In genomic region chr18:28281400-28281799, GRCh38 we compare ENCODE assay signal across 21 cellular contexts.
DNase-seq lines count a peak whose midpoint lies in the region; ATAC-seq and TF ChIP-seq lines count a peak whose summit lies in the region.
"Had no signal": no experiment of that assay in that cellular context is flagged by ENCODE, and none has a peak within 500 bp of the region (broad histone marks: within the 10 kb centered on the region; RNA-seq: fewer than 3 reads in every experiment).

No MANE protein-coding gene starts in this region.

- H2AFZ ChIP-seq in PC-3 (ENCODE audit: low read length), result no peak overlapping the region

- no peak overlapping the region for H3K27ac Mint-ChIP-seq in endodermal cell
- no peak overlapping the region for H3K27ac Mint-ChIP-seq in activated CD4-positive, alpha-beta memory T cell treated with anti-CD3 and anti-CD28 coated beads, Interleukin-2, amount 10 ng/mL, durations not matched to agents 7 days and 5 days
- no peak overlapping the region for H3K27ac Mint-ChIP-seq in osteocyte (ENCODE audit: unreplicated experiment)
- H3K27ac Mint-ChIP-seq: CD8-positive, alpha-beta memory T cell; T-cell had no signal

- H3K4me3 ChIP-seq in PC-3 (ENCODE audit: low read length) (no peak overlapping the region), endodermal cell (ENCODE audit: low read length) (no peak overlapping the region)
- H3K4me3 ChIP-seq: A549; BLaER1 treated with 17β-estradiol and CSF1 and Interleukin-3, amounts not matched to agents 10 nM and 100 nM had no signal

- no peaks in the 10 kb centered on the region for H3K9me3 ChIP-seq in PC-3 (ENCODE audit: low read length)
- peaks cover 12% of the 10 kb centered on the region for H3K9me3 ChIP-seq in endodermal cell (ENCODE audit: control insufficient read depth, low read length)
- H3K9me3 ChIP-seq: A549; BLaER1 treated with 17β-estradiol and CSF1 and Interleukin-3, amounts not matched to agents 10 nM and 100 nM had no signal

- H3K9me2 ChIP-seq in PC-3 (replicated peaks; ENCODE audit: low read length), result no peaks in the 10 kb centered on the region

- H4K20me1 ChIP-seq in PC-3 (ENCODE audit: low read length), result no peaks in the 10 kb centered on the region
- H4K20me1 ChIP-seq: BLaER1 treated with 17β-estradiol and CSF1 and Interleukin-3, amounts not matched to agents 10 nM and 100 nM had no signal

- TF ChIP-seq CTCF in PC-3 (conservative IDR thresholded peaks at IDR 0.05; ENCODE audit: low read depth, low read length) (no peak), endodermal cell (conservative IDR thresholded peaks at IDR 0.05) (no peak), osteocyte (IDR thresholded peaks at IDR 0.05) (no peak)

- intact Hi-C loops in PC-3 (cut with micrococcal nuclease), result no loop called here

- peaks cover 12% of the 10 kb centered on the region for H3K9me3 Mint-ChIP-seq in endodermal cell
- H3K9me3 Mint-ChIP-seq in activated CD4-positive, alpha-beta memory T cell treated with anti-CD3 and anti-CD28 coated beads, Interleukin-2, amount 10 ng/mL, durations not matched to agents 7 days and 5 days, result peaks cover 2% of the 10 kb centered on the region
- H3K9me3 Mint-ChIP-seq in osteocyte (ENCODE audit: unreplicated experiment), result peaks cover 8% of the 10 kb centered on the region

- H3K27ac ChIP-seq in PC-3 (ENCODE audit: low read length) (no peak overlapping the region), endodermal cell (ENCODE audit: low read depth, low read length) (no peak overlapping the region)
- H3K27ac ChIP-seq: A549; BLaER1 treated with 17β-estradiol and CSF1 and Interleukin-3, amounts not matched to agents 10 nM and 100 nM had no signal

- no peak overlapping the region for H3K4me2 ChIP-seq in PC-3 (ENCODE audit: low read length)
- H3K4me2 ChIP-seq: A549; BLaER1 treated with 17β-estradiol and CSF1 and Interleukin-3, amounts not matched to agents 10 nM and 100 nM had no signal

- peak; percentile 41 for DNase-seq in A172 (ENCODE audit: low spot score)
- DNase-seq in H4 (ENCODE audit: low spot score), result peak; percentile 4
- peak; percentile 20 for DNase-seq in PC-3
- peak; percentile 47 for DNase-seq in endodermal cell
- DNase-seq in activated CD4-positive, alpha-beta memory T cell treated with anti-CD3 and anti-CD28 coated beads, Interleukin-2, amount 10 ng/mL, durations not matched to agents 7 days and 5 days, result no peak
- no peak for DNase-seq in osteocyte (ENCODE audit: extremely low spot score, unreplicated experiment)
- DNase-seq in glomerular visceral epithelial cell (ENCODE audit: extremely low spot score), result no peak
- no peak for DNase-seq in SHP77 (lab: John Stamatoyannopoulos, UW)
- DNase-seq: CD8-positive, alpha-beta memory T cell; DMS 273 treated with DMSO at 0.1 percent for 48 hours; GOT3; IMR-90; Karpas-422; MM.1S; NCI-H1105; NCI-H1694 treated with DMSO at 0.1 percent for 48 hours; NCI-H2107; NCI-H446; T-cell had no signal

- no TSS peak for BruUV-seq in PC-3 (replicated peaks; lab: Mats Ljungman, UMichigan)

- no peak overlapping the region for H3K9ac ChIP-seq in PC-3 (ENCODE audit: low read length)
- no peak overlapping the region for H3K9ac ChIP-seq in endodermal cell (ENCODE audit: extremely low read depth, low read length, poor library complexity, severe bottlenecking)
- H3K9ac ChIP-seq: BLaER1 treated with 17β-estradiol and CSF1 and Interleukin-3, amounts not matched to agents 10 nM and 100 nM had no signal

- no peaks in the 10 kb centered on the region for H3K27me3 ChIP-seq in PC-3 (ENCODE audit: low read length)
- H3K27me3 ChIP-seq in endodermal cell (ENCODE audit: control insufficient read depth, insufficient read depth, low read length, poor library complexity, severe bottlenecking), result no peaks in the 10 kb centered on the region
- H3K27me3 ChIP-seq: BLaER1 treated with 17β-estradiol and CSF1 and Interleukin-3, amounts not matched to agents 10 nM and 100 nM had no signal

- H3K4me1 Mint-ChIP-seq in endodermal cell (peaks cover 8% of the 10 kb centered on the region), osteocyte (ENCODE audit: unreplicated experiment) (peaks cover 6% of the 10 kb centered on the region)
- H3K4me1 Mint-ChIP-seq in activated CD4-positive, alpha-beta memory T cell treated with anti-CD3 and anti-CD28 coated beads, Interleukin-2, amount 10 ng/mL, durations not matched to agents 7 days and 5 days, result no peaks in the 10 kb centered on the region
- H3K4me1 Mint-ChIP-seq: CD8-positive, alpha-beta memory T cell; T-cell had no signal

- H3K4me3 Mint-ChIP-seq in endodermal cell, result no peak overlapping the region
- no peak overlapping the region for H3K4me3 Mint-ChIP-seq in activated CD4-positive, alpha-beta memory T cell treated with anti-CD3 and anti-CD28 coated beads, Interleukin-2, amount 10 ng/mL, durations not matched to agents 7 days and 5 days
- no peak overlapping the region for H3K4me3 Mint-ChIP-seq in osteocyte (ENCODE audit: unreplicated experiment)
- H3K4me3 Mint-ChIP-seq: CD8-positive, alpha-beta memory T cell; T-cell had no signal

- H3K36me3 ChIP-seq in PC-3 (ENCODE audit: low read depth, low read length), result no peaks in the 10 kb centered on the region
- H3K36me3 ChIP-seq in endodermal cell (ENCODE audit: control insufficient read depth, insufficient read depth, low read length), result no peaks in the 10 kb centered on the region
- H3K36me3 ChIP-seq: BLaER1 treated with 17β-estradiol and CSF1 and Interleukin-3, amounts not matched to agents 10 nM and 100 nM had no signal

- H3F3A ChIP-seq in PC-3 (ENCODE audit: low read length, unreplicated experiment), result no peaks in the 10 kb centered on the region

- peaks cover 17% of the 10 kb centered on the region for H3K4me1 ChIP-seq in PC-3 (ENCODE audit: insufficient read depth, low read length)
- H3K4me1 ChIP-seq in endodermal cell (ENCODE audit: control insufficient read depth, insufficient read depth, low read length), result peaks cover 8% of the 10 kb centered on the region
- H3K4me1 ChIP-seq: A549; BLaER1 treated with 17β-estradiol and CSF1 and Interleukin-3, amounts not matched to agents 10 nM and 100 nM had no signal

- H3K27me3 Mint-ChIP-seq in endodermal cell (ENCODE audit: insufficient read depth) (peaks cover 4% of the 10 kb centered on the region), osteocyte (ENCODE audit: unreplicated experiment) (no peaks in the 10 kb centered on the region)
- H3K27me3 Mint-ChIP-seq in activated CD4-positive, alpha-beta memory T cell treated with anti-CD3 and anti-CD28 coated beads, Interleukin-2, amount 10 ng/mL, durations not matched to agents 7 days and 5 days, result no peaks in the 10 kb centered on the region
- H3K27me3 Mint-ChIP-seq: CD8-positive, alpha-beta memory T cell; T-cell had no signal

- ATAC-seq in PC-3, result no peak
- ATAC-seq: A549, T-cell had no signal

- H3K36me3 Mint-ChIP-seq in endodermal cell (ENCODE audit: low read depth) (no peaks in the 10 kb centered on the region), osteocyte (ENCODE audit: unreplicated experiment) (no peaks in the 10 kb centered on the region)
- no peaks in the 10 kb centered on the region for H3K36me3 Mint-ChIP-seq in activated CD4-positive, alpha-beta memory T cell treated with anti-CD3 and anti-CD28 coated beads, Interleukin-2, amount 10 ng/mL, durations not matched to agents 7 days and 5 days (ENCODE audit: low read depth)
- H3K36me3 Mint-ChIP-seq: T-cell had no signal

- 76 to 80% methylated on average over 2 of the region's 2 CpGs for WGBS in endodermal cell (ENCODE audit: insufficient coverage in 1 of 2, insufficient read length in 1 of 2), 2 experiments

- POLR2A ChIA-PET in PC-3 (lab: Charles Lee; ENCODE audit: unreplicated experiment), result no interaction called here
- POLR2A ChIA-PET in activated CD4-positive, alpha-beta memory T cell treated with anti-CD3 and anti-CD28 coated beads, Interleukin-2, amount 10 ng/mL, durations not matched to agents 7 days and 5 days (lab: Charles Lee), result no interaction called here

- H3K79me2 ChIP-seq in PC-3 (ENCODE audit: low read length), result no peaks in the 10 kb centered on the region

- CTCF ChIA-PET in PC-3 (lab: Charles Lee), result no interaction called here
- CTCF ChIA-PET in activated CD4-positive, alpha-beta memory T cell treated with anti-CD3 and anti-CD28 coated beads, Interleukin-2, amount 10 ng/mL, durations not matched to agents 7 days and 5 days (lab: Charles Lee), result no interaction called here

Comparison
In these comparisons a context has a peak if more than half of its experiments do, and no peak if none do; other contexts are left out.
1. DNase-seq: peak in A172 (single experiment), H4 (single experiment), PC-3 (single experiment) and endodermal cell (single experiment); none in activated CD4-positive, alpha-beta memory T cell treated with anti-CD3 and anti-CD28 coated beads, Interleukin-2, amount 10 ng/mL, durations not matched to agents 7 days and 5 days (single experiment), osteocyte (single experiment), glomerular visceral epithelial cell (single experiment) and SHP77 (0 of 2).